21 cellular contexts compared by ENCODE assay signal in genomic region chr13:44760434-44760833, GRCh38.
DNase-seq lines count a peak whose midpoint lies in the region; FAIRE-seq and TF ChIP-seq lines count a peak whose summit lies in the region.
"Had no signal": no experiment of that assay in that cellular context is flagged by ENCODE, and none has a peak within 500 bp of the region (broad histone marks: within the 10 kb centered on the region; RNA-seq: fewer than 3 reads in every experiment).

No MANE protein-coding gene starts in this region.

- no peaks in the 10 kb centered on the region for H3K9me1 ChIP-seq in keratinocyte (ENCODE audit: control insufficient read depth, extremely low read depth, insufficient read depth, low read length)

- H3K4me1 ChIP-seq in SJSA1 (replicated peaks) (peaks cover 45% of the 10 kb centered on the region), keratinocyte (ENCODE audit: control insufficient read depth, extremely low read depth, insufficient read depth, low read length) (peaks cover 69% of the 10 kb centered on the region), stomach (peaks cover 40 to 90% (median 70%) of the 10 kb centered on the region in 4 donors), endodermal cell (ENCODE audit: control insufficient read depth, insufficient read depth, low read length) (peaks cover 19% of the 10 kb centered on the region)
- H3K4me1 ChIP-seq: BLaER1 had no signal

- TF ChIP-seq CTCF in keratinocyte (optimal IDR thresholded peaks at IDR 0.05 in 1 of 3, IDR thresholded peaks at IDR 0.05 in 1 of 3, conservative IDR thresholded peaks at IDR 0.05 in 1 of 3; ENCODE audit: extremely low read depth in 1 of 3, insufficient read depth in 2 of 3, low read length in 3 of 3) (no peak), stomach (IDR thresholded peaks at IDR 0.05) (no peak), endodermal cell (conservative IDR thresholded peaks at IDR 0.05) (no peak)

- H3K27ac Mint-ChIP-seq in endodermal cell: no peak overlapping the region
- H3K27ac Mint-ChIP-seq: activated naive CD8-positive, alpha-beta T cell treated with anti-CD3 and anti-CD28 coated beads for 36 hours; IgD-negative memory B cell had no signal

- dilution Hi-C loops in keratinocyte (cut with MboI; ENCODE audit: extremely low pct_ligation_motif_present, low sequenced_read_pairs): no loop called here

- no peak overlapping the region for H3K4me3 Mint-ChIP-seq in endodermal cell
- H3K4me3 Mint-ChIP-seq: activated naive CD8-positive, alpha-beta T cell treated with anti-CD3 and anti-CD28 coated beads for 36 hours; activated T-cell treated with anti-CD3 and anti-CD28 coated beads, Interleukin-2, amount 50 U/mL, for 4 hours; IgD-negative memory B cell had no signal

- peaks cover 39% of the 10 kb centered on the region for H3K4me1 Mint-ChIP-seq in endodermal cell
- H3K4me1 Mint-ChIP-seq: IgD-negative memory B cell had no signal

- H3K9ac ChIP-seq in keratinocyte (ENCODE audit: control insufficient read depth, extremely low read depth, insufficient read depth, low read length) (no peak overlapping the region), endodermal cell (ENCODE audit: extremely low read depth, low read length, poor library complexity, severe bottlenecking) (no peak overlapping the region)
- H3K9ac ChIP-seq: BLaER1 had no signal

- H3K4me3 ChIP-seq in SJSA1: no peak overlapping the region
- no peak overlapping the region for H3K4me3 ChIP-seq in keratinocyte (ENCODE audit: control insufficient read depth in 2 of 3, extremely low read depth in 1 of 3, insufficient read depth in 2 of 3, low read depth in 1 of 3, low read length in 3 of 3)
- H3K4me3 ChIP-seq in stomach: no peak overlapping the region
- H3K4me3 ChIP-seq in endodermal cell (ENCODE audit: low read length): no peak overlapping the region
- H3K4me3 ChIP-seq: BLaER1, sigmoid colon, testis had no signal

- no peak overlapping the region for H3K4me2 ChIP-seq in keratinocyte (ENCODE audit: control insufficient read depth, extremely low read depth, insufficient read depth, low read depth, low read length)
- H3K4me2 ChIP-seq: BLaER1 had no signal

- intact Hi-C loops in stomach (cut with DNase I; ENCODE audit: low total_unique reads): no loop called here

- DNase-seq in DMS53 (lab: John Stamatoyannopoulos, UW) (peak; percentile 37), DMS53 treated with DMSO at 0.1 percent for 48 hours (lab: John Stamatoyannopoulos, UW; ENCODE audit: unreplicated experiment) (no peak), SJSA1 (ENCODE audit: low read depth in 1 of 2, low spot score in 2 of 2) (no peak), keratinocyte (ENCODE audit: low read depth, low spot score) (no peak), stomach (no peak), NCI-H2227 (lab: John Stamatoyannopoulos, UW; ENCODE audit: unreplicated experiment) (no peak), endodermal cell (no peak)
- no peak for DNase-seq in activated effector memory CD4-positive, alpha-beta T cell treated with Interleukin-2 at 50 U/mL for 16 hours
- DNase-seq: 8988T; activated naive CD8-positive, alpha-beta T cell treated with anti-CD3 and anti-CD28 coated beads for 36 hours; activated T-cell treated with anti-CD3 and anti-CD28 coated beads, Interleukin-2, amount 50 U/mL, for 4 hours; hippocampal formation; kidney glomerular epithelial cell; NCI-H2171; sigmoid colon; stimulated activated CD4-positive, alpha-beta T cell treated with anti-CD3 and anti-CD28 coated beads, Interleukin-4, amount 100 ng/mL, for 1 hour; testis had no signal

- H4K20me1 ChIP-seq in keratinocyte (ENCODE audit: control insufficient read depth, extremely low read depth, insufficient read depth, low read length): no peaks in the 10 kb centered on the region
- H4K20me1 ChIP-seq: BLaER1 had no signal

- no peaks in the 10 kb centered on the region for H3K36me3 ChIP-seq in SJSA1
- no peaks in the 10 kb centered on the region for H3K36me3 ChIP-seq in keratinocyte (ENCODE audit: control insufficient read depth in 2 of 2, extremely low read depth in 1 of 2, insufficient read depth in 2 of 2, low read length in 2 of 2)
- H3K36me3 ChIP-seq in stomach: no peaks in the 10 kb centered on the region
- H3K36me3 ChIP-seq in endodermal cell (ENCODE audit: control insufficient read depth, insufficient read depth, low read length): no peaks in the 10 kb centered on the region
- H3K36me3 ChIP-seq: BLaER1, neutrophil, sigmoid colon had no signal

- FAIRE-seq in keratinocyte (lab: Jason Lieb, UNC): peak; percentile 43
- FAIRE-seq: H1 had no signal

- no peaks in the 10 kb centered on the region for H3K9me3 Mint-ChIP-seq in endodermal cell
- H3K9me3 Mint-ChIP-seq: activated naive CD8-positive, alpha-beta T cell treated with anti-CD3 and anti-CD28 coated beads for 36 hours; activated T-cell treated with anti-CD3 and anti-CD28 coated beads, Interleukin-2, amount 50 U/mL, for 4 hours had no signal

- peak overlapping the region; percentile 93; the same call in 1 of the 2 replicates for H3K27ac ChIP-seq in SJSA1
- H3K27ac ChIP-seq in keratinocyte (ENCODE audit: control insufficient read depth, insufficient read depth, low read length): peak overlapping the region; percentile 91
- H3K27ac ChIP-seq in stomach: peak overlapping the region; percentile 83 to 93 (median 87)
- H3K27ac ChIP-seq in endodermal cell (ENCODE audit: low read depth, low read length): no peak overlapping the region
- H3K27ac ChIP-seq: BLaER1, neutrophil, testis had no signal

- no peaks in the 10 kb centered on the region for H3K9me3 ChIP-seq in SJSA1 (replicated peaks)
- H3K9me3 ChIP-seq in keratinocyte (ENCODE audit: control insufficient read depth, low read depth, low read length): no peaks in the 10 kb centered on the region
- no peaks in the 10 kb centered on the region for H3K9me3 ChIP-seq in stomach
- H3K9me3 ChIP-seq in endodermal cell (ENCODE audit: control insufficient read depth, low read length): no peaks in the 10 kb centered on the region
- H3K9me3 ChIP-seq: BLaER1, neutrophil, sigmoid colon, testis had no signal

- TF ChIP-seq POLR2A in stomach (IDR thresholded peaks at IDR 0.05): no peak

- H2AFZ ChIP-seq in keratinocyte (ENCODE audit: control insufficient read depth, low read length): peak overlapping the region; percentile 55

- H3K27me3 Mint-ChIP-seq in endodermal cell (ENCODE audit: insufficient read depth): no peaks in the 10 kb centered on the region

- H3K27me3 ChIP-seq in SJSA1 (replicated peaks) (no peaks in the 10 kb centered on the region), keratinocyte (ENCODE audit: control insufficient read depth, extremely low read depth, insufficient read depth, low read length) (no peaks in the 10 kb centered on the region), stomach (no peaks in the 10 kb centered on the region), endodermal cell (ENCODE audit: control insufficient read depth, insufficient read depth, low read length, poor library complexity, severe bottlenecking) (no peaks in the 10 kb centered on the region)
- H3K27me3 ChIP-seq: BLaER1, neutrophil, sigmoid colon, testis had no signal

- H3K79me2 ChIP-seq in keratinocyte (ENCODE audit: control insufficient read depth, insufficient read depth, low read length): no peaks in the 10 kb centered on the region

- WGBS in stomach, 5 donors: 20 to 47% (median 32%) methylated on average over 1 of the region's 1 CpG
- 95 to 100% methylated on average over 1 of the region's 1 CpG for WGBS in endodermal cell (ENCODE audit: insufficient coverage in 1 of 2, insufficient read length in 1 of 2), 2 experiments

- no peak for TF ChIP-seq EP300 in stomach (IDR thresholded peaks at IDR 0.05)

- H3K36me3 Mint-ChIP-seq in endodermal cell (ENCODE audit: low read depth): no peaks in the 10 kb centered on the region
- H3K36me3 Mint-ChIP-seq: activated naive CD8-positive, alpha-beta T cell treated with anti-CD3 and anti-CD28 coated beads for 36 hours; IgD-negative memory B cell had no signal
